ENCODE assay signal across 9 cellular contexts in the genomic region with DNA sequence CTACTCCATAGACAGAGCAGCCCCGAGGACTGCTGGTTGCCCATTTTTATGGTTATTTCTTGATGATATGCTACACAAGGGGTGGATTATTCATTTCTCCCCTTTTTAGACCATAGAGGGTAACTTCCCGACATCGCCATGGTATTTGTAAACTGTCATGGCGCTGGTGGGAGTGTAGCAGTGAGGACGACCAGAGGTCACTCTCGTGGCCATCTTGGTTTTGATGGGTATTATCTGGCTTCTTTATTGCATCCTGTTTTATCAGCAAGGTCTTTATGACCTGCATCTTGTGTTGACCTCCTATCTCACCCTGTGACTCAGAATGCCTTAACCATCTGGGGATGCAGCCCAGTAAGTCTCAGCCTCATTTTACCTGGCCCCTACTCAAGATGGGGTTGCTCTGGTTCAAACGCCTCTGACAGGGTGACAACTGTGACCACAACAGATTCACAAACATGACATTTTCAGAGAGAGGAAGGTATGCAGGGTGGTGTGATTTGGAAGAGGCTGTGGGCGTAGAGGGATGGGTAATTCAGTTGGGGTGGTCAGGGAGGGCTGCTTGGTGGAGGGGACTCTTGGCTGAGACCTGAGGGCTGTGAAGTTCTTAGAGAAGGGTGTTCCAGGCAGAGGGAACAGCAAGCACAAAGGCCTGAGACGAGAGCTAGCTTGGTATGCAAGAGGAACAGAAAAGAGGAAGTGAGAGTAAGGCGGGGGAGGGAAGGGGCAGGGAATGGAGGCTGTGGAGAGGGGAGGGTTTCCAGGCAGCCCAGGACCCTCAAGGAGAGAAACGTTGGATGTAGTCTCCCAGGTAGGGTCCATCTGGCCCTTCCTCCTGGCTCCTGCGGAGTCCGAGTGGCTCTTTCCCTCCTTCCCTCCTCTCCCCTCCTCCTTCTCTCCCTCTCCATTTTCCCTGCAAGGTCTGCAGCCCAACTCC. TPM values are rescaled to one million over a fixed set of nuclear protein-coding genes. Genes with fewer than 3 reads are reported as not detected.
A peak's percentile ranks its signal among the peaks of the same experiment; 100 is the strongest.
DNase-seq lines count a peak whose midpoint lies in the region; ATAC-seq and TF ChIP-seq lines count a peak whose summit lies in the region.
"Had no signal": no experiment of that assay in that cellular context is flagged by ENCODE, and none has a peak within 500 bp of the region (broad histone marks: within the 10 kb centered on the region; RNA-seq: fewer than 3 reads in every experiment).

No MANE protein-coding gene starts in this region.

- ATAC-seq in GM21576 (IDR thresholded peaks at IDR 0.05; ENCODE audit: unreplicated experiment) (peak; percentile 68), left ventricle myocardium superior (peak; percentile 60), GM18519 (IDR thresholded peaks at IDR 0.05; ENCODE audit: low FRiP score, unreplicated experiment) (no peak)

- TF ChIP-seq CTCF in GM12875 (IDR thresholded peaks at IDR 0.05; ENCODE audit: borderline replicate concordance, insufficient read depth, low read depth, low read length) (no peak), NB4 (IDR thresholded peaks at IDR 0.05; ENCODE audit: low read depth, low read length) (no peak)

- intact Hi-C loops in left ventricle myocardium superior (cut with micrococcal nuclease) = no loop called here

- TF ChIP-seq POLR2A in NB4 (IDR thresholded peaks at IDR 0.05; ENCODE audit: extremely low read depth, insufficient read length) = no peak

- DNase-seq in NB4 (ENCODE audit: low read depth) (peak; percentile 78), left ventricle myocardium superior (no peak), activated gamma-delta T cell (lab: John Stamatoyannopoulos, UW) (no peak), NCI-H774 (lab: John Stamatoyannopoulos, UW) (no peak), NCI-H1105 treated with DMSO at 0.1 percent for 48 hours (lab: John Stamatoyannopoulos, UW) (no peak)

- peak overlapping the region; percentile 44 for H3K4me3 ChIP-seq in GM12875 (ENCODE audit: low read depth, low read length)
- H3K4me3 ChIP-seq in NB4 (ENCODE audit: low read depth, low read length) = no peak overlapping the region

RNA-seq across cellular contexts. Expression of a gene that starts 23.5 kb away (rescaled TPM):
- total RNA-seq in left ventricle myocardium superior = not detected
- total RNA-seq: myocyte had no signal

RNA-seq across cellular contexts. Expression of a gene that starts 43.7 kb away (rescaled TPM):
- 6.1 TPM for total RNA-seq in left ventricle myocardium superior

RNA-seq across cellular contexts. Expression of a gene that starts 50.5 kb away (rescaled TPM):
- total RNA-seq in left ventricle myocardium superior = 21.2 TPM
